Comparison of ENCODE assay signal across 16 cellular contexts in genomic region chr14:23438130-23438893, GRCh38. TPM values are rescaled to one million over a fixed set of nuclear protein-coding genes. Genes with fewer than 3 reads are reported as not detected.
A peak's percentile ranks its signal among the peaks of the same experiment; 100 is the strongest.
DNase-seq lines count a peak whose midpoint lies in the region; TF ChIP-seq lines count a peak whose summit lies in the region.
"Had no signal": no experiment of that assay in that cellular context is flagged by ENCODE, and none has a peak within 500 bp of the region (broad histone marks: within the 10 kb centered on the region; RNA-seq: fewer than 3 reads in every experiment).

No MANE protein-coding gene starts in this region.

- 76% methylated on average over 14 of the region's 14 CpGs for WGBS in mesenchymal stem cell

- H3K9ac ChIP-seq in rectal smooth muscle tissue (ENCODE audit: low read length) (no peak overlapping the region), mesenchymal stem cell (ENCODE audit: low read length) (no peak overlapping the region)

- no peak overlapping the region for H3K4ac ChIP-seq in mesenchymal stem cell (ENCODE audit: low read depth in 1 of 2, low read length in 2 of 2)

- no peak for TF ChIP-seq CTCF in right atrium auricular region (IDR thresholded peaks at IDR 0.05)

- H4K91ac ChIP-seq in mesenchymal stem cell (ENCODE audit: low read length): no peak overlapping the region

- no peak overlapping the region for H4K8ac ChIP-seq in mesenchymal stem cell (ENCODE audit: low read length)

- H3K18ac ChIP-seq in mesenchymal stem cell (ENCODE audit: low read depth in 1 of 2, low read length in 2 of 2): no peak overlapping the region

- H3K27ac ChIP-seq in right atrium auricular region (peak overlapping the region; percentile 86 to 92), rectal smooth muscle tissue (ENCODE audit: low read depth, low read length) (peak overlapping the region; percentile 62), mesenchymal stem cell (ENCODE audit: low read length, poor library complexity, severe bottlenecking) (no peak overlapping the region)
- H3K27ac ChIP-seq: A549, neutrophil, tibial nerve had no signal

- no peak overlapping the region for H2AK5ac ChIP-seq in mesenchymal stem cell (ENCODE audit: low read length, severe bottlenecking)

- no peak overlapping the region for H3K14ac ChIP-seq in mesenchymal stem cell (ENCODE audit: low read length in 2 of 2)

- no peaks in the 10 kb centered on the region for H3K9me3 ChIP-seq in right atrium auricular region
- H3K9me3 ChIP-seq in mesenchymal stem cell (ENCODE audit: control insufficient read depth, low read length): no peaks in the 10 kb centered on the region
- H3K9me3 ChIP-seq: A549, neutrophil, tibial nerve had no signal

- DNase-seq in NCI-H345 treated with DMSO at 0.1 percent for 48 hours (lab: John Stamatoyannopoulos, UW; ENCODE audit: unreplicated experiment) (peak; percentile 2), NCI-H345 (lab: John Stamatoyannopoulos, UW) (no peak), right atrium auricular region (ENCODE audit: low spot score) (peak; percentile 66), RKO (ENCODE audit: low spot score) (no peak), mesenchymal stem cell (no peak), NCI-H128 (lab: John Stamatoyannopoulos, UW; ENCODE audit: unreplicated experiment) (no peak)
- DNase-seq in activated CD8-positive, alpha-beta memory T cell treated with anti-CD3 and anti-CD28 coated beads, Interleukin-2, amount 50 U/mL, for 48 hours: peak; percentile 41
- DNase-seq: activated T-cell treated with anti-CD3 and anti-CD28 coated beads, Interleukin-2, amount 50 U/mL, for 24 hours; GDM1 had no signal

- no peak overlapping the region for H2AFZ ChIP-seq in mesenchymal stem cell (ENCODE audit: low read depth, low read length)

- no peak overlapping the region for H2BK120ac ChIP-seq in mesenchymal stem cell (ENCODE audit: low read depth, low read length)

- no peak overlapping the region for H2BK15ac ChIP-seq in mesenchymal stem cell (ENCODE audit: low read depth, poor library complexity, severe bottlenecking)

- H3K27me3 ChIP-seq in right atrium auricular region (no peaks in the 10 kb centered on the region), rectal smooth muscle tissue (ENCODE audit: control insufficient read depth, insufficient read depth, low read length) (no peaks in the 10 kb centered on the region), mesenchymal stem cell (ENCODE audit: control insufficient read depth in 1 of 2, insufficient read depth in 1 of 2, low read length in 2 of 2) (peaks cover 57 to 71% of the 10 kb centered on the region in 2 experiments)
- H3K27me3 ChIP-seq: neutrophil, tibial nerve had no signal

- H3K36me3 ChIP-seq in right atrium auricular region: peaks cover 6% of the 10 kb centered on the region
- H3K36me3 ChIP-seq in rectal smooth muscle tissue (ENCODE audit: control insufficient read depth, insufficient read depth, low read length): no peaks in the 10 kb centered on the region
- H3K36me3 ChIP-seq in mesenchymal stem cell (ENCODE audit: control insufficient read depth in 1 of 2, insufficient read depth in 2 of 2, low read depth in 1 of 2, low read length in 2 of 2): no peaks in the 10 kb centered on the region
- H3K36me3 ChIP-seq: neutrophil, tibial nerve had no signal

- no peak overlapping the region for H2BK5ac ChIP-seq in mesenchymal stem cell (ENCODE audit: low read depth, low read length, poor library complexity, severe bottlenecking)

- H3K23ac ChIP-seq in mesenchymal stem cell (ENCODE audit: low read length in 2 of 2): no peak overlapping the region

- H3K4me3 ChIP-seq in right atrium auricular region (peak overlapping the region in 1 of 2 donors; percentile 4), rectal smooth muscle tissue (ENCODE audit: low read length) (no peak overlapping the region), mesenchymal stem cell (ENCODE audit: insufficient read depth in 1 of 2, low read depth in 1 of 2, low read length in 2 of 2) (no peak overlapping the region)
- H3K4me3 ChIP-seq: A549, tibial nerve had no signal

- no peak overlapping the region for H3K4me2 ChIP-seq in mesenchymal stem cell (ENCODE audit: low read length, poor library complexity, severe bottlenecking)
- H3K4me2 ChIP-seq: A549 had no signal

- no peak overlapping the region for H2BK12ac ChIP-seq in mesenchymal stem cell (ENCODE audit: low read length in 2 of 2)

- H3K4me1 ChIP-seq in right atrium auricular region (peaks cover 0 to 72% of the 10 kb centered on the region in 2 donors), rectal smooth muscle tissue (ENCODE audit: control insufficient read depth, insufficient read depth, low read length) (peaks cover 2% of the 10 kb centered on the region), mesenchymal stem cell (ENCODE audit: control insufficient read depth, insufficient read depth, low read depth, low read length) (no peaks in the 10 kb centered on the region)
- H3K4me1 ChIP-seq: A549, tibial nerve had no signal

- H3K79me1 ChIP-seq in mesenchymal stem cell (replicated peaks; ENCODE audit: low read length, poor library complexity, severe bottlenecking): no peaks in the 10 kb centered on the region

RNA-seq across cellular contexts. Expression of gene MYH7, which starts 2.9 kb away (rescaled TPM):
- 1,000 to 10,000 TPM; 1,082 to 4,592 TPM for total RNA-seq in right atrium auricular region
- polyA plus RNA-seq in mesenchymal stem cell (2013, experiment 1 of 2): not detected
- not detected for polyA plus RNA-seq in mesenchymal stem cell (2013, experiment 2 of 2)
- total RNA-seq: astrocyte, MCF 10A had no signal
- polyA plus RNA-seq: A549 had no signal

RNA-seq across cellular contexts. Expression of gene MYH6, which starts 30.2 kb away (rescaled TPM):
- over 10,000 TPM in 1 of 2 donors, 1,000 to 10,000 TPM in 1; 8,253 to 13,240 TPM for total RNA-seq in right atrium auricular region
- polyA plus RNA-seq in mesenchymal stem cell (2013, experiment 1 of 2): not detected
- polyA plus RNA-seq in mesenchymal stem cell (2013, experiment 2 of 2): not detected
- total RNA-seq: astrocyte, frontal cortex, MCF 10A had no signal
- polyA plus RNA-seq: A549 had no signal

RNA-seq across cellular contexts. Expression of gene NGDN, which starts 31.2 kb away (rescaled TPM):
- total RNA-seq in right atrium auricular region: 10 to 100 TPM; 19.5 to 24.3 TPM
- polyA plus RNA-seq in mesenchymal stem cell (2013, experiment 1 of 2): 36.6 TPM
- polyA plus RNA-seq in mesenchymal stem cell (2013, experiment 2 of 2): 39.1 TPM

Comparison
In these comparisons a context has a peak if more than half of its experiments do, and no peak if none do; other contexts are left out.
1. DNase-seq: peak in NCI-H345 treated with DMSO at 0.1 percent for 48 hours (single experiment), activated CD8-positive, alpha-beta memory T cell treated with anti-CD3 and anti-CD28 coated beads, Interleukin-2, amount 50 U/mL, for 48 hours (single experiment) and right atrium auricular region (single experiment); none in NCI-H345 (single experiment), RKO (single experiment), mesenchymal stem cell (single experiment) and NCI-H128 (single experiment).